ENCODE assay signal across 1 cellular context in the genomic region with DNA sequence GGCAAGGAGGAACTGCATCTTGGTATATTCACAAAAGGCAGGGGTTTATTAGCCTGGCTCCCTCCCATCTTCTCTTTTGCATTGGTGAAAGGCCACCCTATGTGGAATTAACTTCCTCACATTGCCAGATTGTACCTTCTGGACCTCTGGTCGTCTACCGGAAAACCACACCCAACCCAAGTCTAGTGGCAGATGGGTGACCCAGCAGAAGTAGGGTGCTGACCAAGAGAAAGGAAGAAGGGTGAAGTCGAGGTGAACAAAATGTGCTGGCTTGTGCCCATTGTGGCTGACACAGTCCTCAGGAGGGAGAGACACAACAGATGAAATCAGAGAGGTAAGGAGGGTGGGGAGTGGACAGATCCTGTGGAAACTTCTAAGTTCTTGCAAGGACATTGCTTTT.
TF ChIP-seq lines count a peak whose summit lies in the region.

No MANE protein-coding gene starts in this region.

TF ChIP-seq in GM23338, 12 proteins besides CTCF, POLR2A, EP300 and RAD21 (continued from another document):
- TF ChIP-seq, protein P1, sequence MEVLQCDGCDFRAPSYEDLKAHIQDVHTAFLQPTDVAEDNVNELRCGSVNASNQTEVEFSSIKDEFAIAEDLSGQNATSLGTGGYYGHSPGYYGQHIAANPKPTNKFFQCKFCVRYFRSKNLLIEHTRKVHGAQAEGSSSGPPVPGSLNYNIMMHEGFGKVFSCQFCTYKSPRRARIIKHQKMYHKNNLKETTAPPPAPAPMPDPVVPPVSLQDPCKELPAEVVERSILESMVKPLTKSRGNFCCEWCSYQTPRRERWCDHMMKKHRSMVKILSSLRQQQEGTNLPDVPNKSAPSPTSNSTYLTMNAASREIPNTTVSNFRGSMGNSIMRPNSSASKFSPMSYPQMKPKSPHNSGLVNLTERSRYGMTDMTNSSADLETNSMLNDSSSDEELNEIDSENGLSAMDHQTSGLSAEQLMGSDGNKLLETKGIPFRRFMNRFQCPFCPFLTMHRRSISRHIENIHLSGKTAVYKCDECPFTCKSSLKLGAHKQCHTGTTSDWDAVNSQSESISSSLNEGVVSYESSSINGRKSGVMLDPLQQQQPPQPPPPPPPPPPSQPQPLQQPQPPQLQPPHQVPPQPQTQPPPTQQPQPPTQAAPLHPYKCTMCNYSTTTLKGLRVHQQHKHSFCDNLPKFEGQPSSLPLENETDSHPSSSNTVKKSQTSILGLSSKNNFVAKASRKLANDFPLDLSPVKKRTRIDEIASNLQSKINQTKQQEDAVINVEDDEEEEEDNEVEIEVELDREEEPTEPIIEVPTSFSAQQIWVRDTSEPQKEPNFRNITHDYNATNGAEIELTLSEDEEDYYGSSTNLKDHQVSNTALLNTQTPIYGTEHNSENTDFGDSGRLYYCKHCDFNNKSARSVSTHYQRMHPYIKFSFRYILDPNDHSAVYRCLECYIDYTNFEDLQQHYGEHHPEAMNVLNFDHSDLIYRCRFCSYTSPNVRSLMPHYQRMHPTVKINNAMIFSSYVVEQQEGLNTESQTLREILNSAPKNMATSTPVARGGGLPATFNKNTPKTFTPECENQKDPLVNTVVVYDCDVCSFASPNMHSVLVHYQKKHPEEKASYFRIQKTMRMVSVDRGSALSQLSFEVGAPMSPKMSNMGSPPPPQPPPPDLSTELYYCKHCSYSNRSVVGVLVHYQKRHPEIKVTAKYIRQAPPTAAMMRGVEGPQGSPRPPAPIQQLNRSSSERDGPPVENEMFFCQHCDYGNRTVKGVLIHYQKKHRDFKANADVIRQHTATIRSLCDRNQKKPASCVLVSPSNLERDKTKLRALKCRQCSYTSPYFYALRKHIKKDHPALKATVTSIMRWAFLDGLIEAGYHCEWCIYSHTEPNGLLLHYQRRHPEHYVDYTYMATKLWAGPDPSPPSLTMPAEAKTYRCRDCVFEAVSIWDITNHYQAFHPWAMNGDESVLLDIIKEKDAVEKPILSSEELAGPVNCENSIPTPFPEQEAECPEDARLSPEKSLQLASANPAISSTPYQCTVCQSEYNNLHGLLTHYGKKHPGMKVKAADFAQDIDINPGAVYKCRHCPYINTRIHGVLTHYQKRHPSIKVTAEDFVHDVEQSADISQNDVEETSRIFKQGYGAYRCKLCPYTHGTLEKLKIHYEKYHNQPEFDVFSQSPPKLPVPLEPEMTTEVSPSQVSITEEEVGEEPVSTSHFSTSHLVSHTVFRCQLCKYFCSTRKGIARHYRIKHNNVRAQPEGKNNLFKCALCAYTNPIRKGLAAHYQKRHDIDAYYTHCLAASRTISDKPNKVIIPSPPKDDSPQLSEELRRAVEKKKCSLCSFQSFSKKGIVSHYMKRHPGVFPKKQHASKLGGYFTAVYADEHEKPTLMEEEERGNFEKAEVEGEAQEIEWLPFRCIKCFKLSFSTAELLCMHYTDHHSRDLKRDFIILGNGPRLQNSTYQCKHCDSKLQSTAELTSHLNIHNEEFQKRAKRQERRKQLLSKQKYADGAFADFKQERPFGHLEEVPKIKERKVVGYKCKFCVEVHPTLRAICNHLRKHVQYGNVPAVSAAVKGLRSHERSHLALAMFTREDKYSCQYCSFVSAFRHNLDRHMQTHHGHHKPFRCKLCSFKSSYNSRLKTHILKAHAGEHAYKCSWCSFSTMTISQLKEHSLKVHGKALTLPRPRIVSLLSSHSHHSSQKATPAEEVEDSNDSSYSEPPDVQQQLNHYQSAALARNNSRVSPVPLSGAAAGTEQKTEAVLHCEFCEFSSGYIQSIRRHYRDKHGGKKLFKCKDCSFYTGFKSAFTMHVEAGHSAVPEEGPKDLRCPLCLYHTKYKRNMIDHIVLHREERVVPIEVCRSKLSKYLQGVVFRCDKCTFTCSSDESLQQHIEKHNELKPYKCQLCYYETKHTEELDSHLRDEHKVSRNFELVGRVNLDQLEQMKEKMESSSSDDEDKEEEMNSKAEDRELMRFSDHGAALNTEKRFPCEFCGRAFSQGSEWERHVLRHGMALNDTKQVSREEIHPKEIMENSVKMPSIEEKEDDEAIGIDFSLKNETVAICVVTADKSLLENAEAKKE (CRISPR knock-in tag; IDR thresholded peaks at IDR 0.05): no peak
- TF ChIP-seq CREB1 (CRISPR knock-in tag; IDR thresholded peaks at IDR 0.05; ENCODE audit: low read depth): no peak
- TF ChIP-seq NANOG (IDR thresholded peaks at IDR 0.05; ENCODE audit: borderline replicate concordance): no peak
- no peak for TF ChIP-seq EZH2phosphoT487 (IDR thresholded peaks at IDR 0.05; ENCODE audit: unreplicated experiment)
- no peak for TF ChIP-seq POLR2AphosphoS5 (IDR thresholded peaks at IDR 0.05; ENCODE audit: low read depth)
- TF ChIP-seq, protein P2, sequence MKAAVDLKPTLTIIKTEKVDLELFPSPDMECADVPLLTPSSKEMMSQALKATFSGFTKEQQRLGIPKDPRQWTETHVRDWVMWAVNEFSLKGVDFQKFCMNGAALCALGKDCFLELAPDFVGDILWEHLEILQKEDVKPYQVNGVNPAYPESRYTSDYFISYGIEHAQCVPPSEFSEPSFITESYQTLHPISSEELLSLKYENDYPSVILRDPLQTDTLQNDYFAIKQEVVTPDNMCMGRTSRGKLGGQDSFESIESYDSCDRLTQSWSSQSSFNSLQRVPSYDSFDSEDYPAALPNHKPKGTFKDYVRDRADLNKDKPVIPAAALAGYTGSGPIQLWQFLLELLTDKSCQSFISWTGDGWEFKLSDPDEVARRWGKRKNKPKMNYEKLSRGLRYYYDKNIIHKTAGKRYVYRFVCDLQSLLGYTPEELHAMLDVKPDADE (IDR thresholded peaks at IDR 0.05): no peak
- no peak for TF ChIP-seq ZNF114 (CRISPR knock-in tag; IDR thresholded peaks at IDR 0.05)
- no peak for TF ChIP-seq JUNB (IDR thresholded peaks at IDR 0.05; ENCODE audit: unreplicated experiment)
